25 cellular contexts compared by ENCODE assay signal in genomic region chr1:164590592-164590991, GRCh38. TPM values are rescaled to one million over a fixed set of nuclear protein-coding genes. Genes with fewer than 3 reads are reported as not detected.
A peak's percentile ranks its signal among the peaks of the same experiment; 100 is the strongest.
DNase-seq lines count a peak whose midpoint lies in the region; ATAC-seq and TF ChIP-seq lines count a peak whose summit lies in the region.
"Had no signal": no experiment of that assay in that cellular context is flagged by ENCODE, and none has a peak within 500 bp of the region (broad histone marks: within the 10 kb centered on the region; RNA-seq: fewer than 3 reads in every experiment).

No MANE protein-coding gene starts in this region.

- peak overlapping the region; percentile 69 for H3K4me3 ChIP-seq in endodermal cell (ENCODE audit: low read length)
- peak overlapping the region in 1 of 2 donors; percentile 0 for H3K4me3 ChIP-seq in muscle layer of colon (ENCODE audit: low read depth in 1 of 2, low read length in 2 of 2)
- no peak overlapping the region for H3K4me3 ChIP-seq in transverse colon
- H3K4me3 ChIP-seq: HAP-1 had no signal

- no peaks in the 10 kb centered on the region for H3K9me3 Mint-ChIP-seq in endodermal cell
- H3K9me3 Mint-ChIP-seq: activated CD4-positive, alpha-beta memory T cell treated with anti-CD3 and anti-CD28 coated beads for 36 hours; activated T-cell treated with anti-CD3 and anti-CD28 coated beads, Interleukin-2, amount 50 U/mL, for 4 hours; stimulated activated naive CD8-positive, alpha-beta T cell treated with anti-CD3 and anti-CD28 coated beads, Interleukin-15, amount 100 ng/mL, for 72 hours had no signal

- H3K27ac ChIP-seq in endodermal cell (ENCODE audit: low read depth, low read length) (peak overlapping the region; percentile 47), muscle layer of colon (ENCODE audit: low read depth, low read length) (peak overlapping the region; percentile 29), transverse colon (peak overlapping the region; percentile 71 to 88 (median 79))
- H3K27ac ChIP-seq: brain microvascular endothelial cell, WERI-Rb-1 had no signal

- 69 to 80% methylated on average over 2 to 5 of the region's 5 CpGs for WGBS in endodermal cell (ENCODE audit: insufficient coverage in 1 of 2, insufficient read length in 1 of 2), 2 experiments
- WGBS in transverse colon (ENCODE audit: low coverage in 1 of 2), 2 donors = 51 to 54% methylated on average over 5 of the region's 5 CpGs

- in situ Hi-C loops in transverse colon (cut with MboI; ENCODE audit: low pct_ligation_motif_present in 1 of 4, low pct_unique_long_range_greater_than_20kb in 1 of 4, low sequenced_read_pairs in 3 of 4) = no loop called here

- peaks cover 70% of the 10 kb centered on the region for H3K4me1 Mint-ChIP-seq in endodermal cell
- H3K4me1 Mint-ChIP-seq: stimulated activated naive CD8-positive, alpha-beta T cell treated with anti-CD3 and anti-CD28 coated beads, Interleukin-15, amount 100 ng/mL, for 72 hours had no signal

- ATAC-seq in GM21360 (IDR thresholded peaks at IDR 0.05; ENCODE audit: unreplicated experiment) = no peak
- ATAC-seq: activated T-cell treated with anti-CD3 and anti-CD28 coated beads, Interleukin-2, amount 50 U/mL, for 4 hours; right cardiac atrium; stimulated activated naive CD8-positive, alpha-beta T cell treated with anti-CD3 and anti-CD28 coated beads, Interleukin-15, amount 100 ng/mL, for 72 hours had no signal

- TF ChIP-seq CTCF in endodermal cell (conservative IDR thresholded peaks at IDR 0.05) (no peak), transverse colon (IDR thresholded peaks at IDR 0.05) (no peak)

- H3K27me3 ChIP-seq in endodermal cell (ENCODE audit: control insufficient read depth, insufficient read depth, low read length, poor library complexity, severe bottlenecking) (no peaks in the 10 kb centered on the region), muscle layer of colon (ENCODE audit: control insufficient read depth in 1 of 2, insufficient read depth in 2 of 2, low read length in 2 of 2) (no peaks in the 10 kb centered on the region), transverse colon (no peaks in the 10 kb centered on the region)
- H3K27me3 ChIP-seq: brain microvascular endothelial cell had no signal

- H3K27ac Mint-ChIP-seq in endodermal cell = peak overlapping the region; percentile 97
- H3K27ac Mint-ChIP-seq: activated CD4-positive, alpha-beta memory T cell treated with anti-CD3 and anti-CD28 coated beads for 36 hours; activated naive CD8-positive, alpha-beta T cell had no signal

- DNase-seq in M059J (ENCODE audit: low read depth) (peak; percentile 40), endodermal cell (peak; percentile 37), transverse colon (no peak), pons (ENCODE audit: low spot score) (no peak)
- DNase-seq in activated effector memory CD4-positive, alpha-beta T cell treated with Interleukin-2 at 50 U/mL for 16 hours = no peak
- DNase-seq: activated CD4-positive, alpha-beta memory T cell treated with anti-CD3 and anti-CD28 coated beads for 36 hours; activated T-cell treated with anti-CD3 and anti-CD28 coated beads, Interleukin-2, amount 50 U/mL, for 4 hours; AML-193; brain microvascular endothelial cell; dermis blood vessel endothelial cell; EL; Karpas-422; mammary epithelial cell; NCI-H1092 treated with DMSO at 0.1 percent for 48 hours; NCI-H524; right cardiac atrium; Right ventricle myocardium superior; stimulated activated CD4-positive, alpha-beta T cell treated with anti-CD3 and anti-CD28 coated beads, Interleukin-1b, Interleukin-23, amount 100 ng/mL, for 48 hours; stimulated activated naive CD8-positive, alpha-beta T cell treated with anti-CD3 and anti-CD28 coated beads, Interleukin-15, amount 100 ng/mL, for 72 hours; WERI-Rb-1 had no signal

- TF ChIP-seq EP300 in transverse colon (IDR thresholded peaks at IDR 0.05; ENCODE audit: low read depth) = no peak

- peaks cover 7% of the 10 kb centered on the region for H3K36me3 ChIP-seq in endodermal cell (ENCODE audit: control insufficient read depth, insufficient read depth, low read length)
- no peaks in the 10 kb centered on the region for H3K36me3 ChIP-seq in muscle layer of colon (ENCODE audit: insufficient read depth, low read length)
- no peaks in the 10 kb centered on the region for H3K36me3 ChIP-seq in transverse colon
- H3K36me3 ChIP-seq: brain microvascular endothelial cell, HAP-1, WERI-Rb-1 had no signal

- H3K36me3 Mint-ChIP-seq in endodermal cell (ENCODE audit: low read depth) = peaks cover 9% of the 10 kb centered on the region
- H3K36me3 Mint-ChIP-seq: activated CD4-positive, alpha-beta memory T cell treated with anti-CD3 and anti-CD28 coated beads for 36 hours; activated naive CD8-positive, alpha-beta T cell had no signal

- no peaks in the 10 kb centered on the region for H3K27me3 Mint-ChIP-seq in endodermal cell (ENCODE audit: insufficient read depth)
- H3K27me3 Mint-ChIP-seq: activated CD4-positive, alpha-beta memory T cell treated with anti-CD3 and anti-CD28 coated beads for 36 hours had no signal

- H3K4me1 ChIP-seq in endodermal cell (ENCODE audit: control insufficient read depth, insufficient read depth, low read length) (peaks cover 32% of the 10 kb centered on the region), muscle layer of colon (ENCODE audit: insufficient read depth, low read length) (peaks cover 73% of the 10 kb centered on the region), transverse colon (peaks cover 19 to 59% (median 30%) of the 10 kb centered on the region in 4 donors)

- no peaks in the 10 kb centered on the region for H3K9me3 ChIP-seq in endodermal cell (ENCODE audit: control insufficient read depth, low read length)
- no peaks in the 10 kb centered on the region for H3K9me3 ChIP-seq in muscle layer of colon (ENCODE audit: low read length)
- no peaks in the 10 kb centered on the region for H3K9me3 ChIP-seq in transverse colon
- H3K9me3 ChIP-seq: HAP-1 had no signal

- H3K9ac ChIP-seq in endodermal cell (ENCODE audit: extremely low read depth, low read length, poor library complexity, severe bottlenecking) (no peak overlapping the region), muscle layer of colon (ENCODE audit: low read length) (no peak overlapping the region)

- peak overlapping the region; percentile 54 for H3K4me3 Mint-ChIP-seq in endodermal cell
- H3K4me3 Mint-ChIP-seq: activated CD4-positive, alpha-beta memory T cell treated with anti-CD3 and anti-CD28 coated beads for 36 hours; activated naive CD8-positive, alpha-beta T cell; activated T-cell treated with anti-CD3 and anti-CD28 coated beads, Interleukin-2, amount 50 U/mL, for 4 hours; stimulated activated naive CD8-positive, alpha-beta T cell treated with anti-CD3 and anti-CD28 coated beads, Interleukin-15, amount 100 ng/mL, for 72 hours had no signal

- intact Hi-C loops in transverse colon (cut with DNase I; ENCODE audit: low total_unique reads) = no loop called here

- no peak for TF ChIP-seq POLR2A in transverse colon (IDR thresholded peaks at IDR 0.05)

RNA-seq across cellular contexts. Expression of gene PBX1, which starts 31.6 kb away (rescaled TPM):
- 20.1 and 20.2 TPM in 2 replicates for total RNA-seq in M059J (2014; rRNA removed; shearing (Covaris generic))
- total RNA-seq in endodermal cell (10 to 100 TPM; 59.9 to 79.2 TPM), transverse colon (10 to 100 TPM; 46.8 to 77.2 (median 50.7) TPM)
- polyA plus RNA-seq in endodermal cell (2013, experiment 1 of 2) = 99.5 TPM
- 96.0 TPM for polyA plus RNA-seq in endodermal cell (2013, experiment 2 of 2)
- total RNA-seq: T-helper 1 cell treated with Interleukin-12 subunit alpha and Interleukin-12 subunit beta and Interleukin-4 antibody, amounts not matched to agents 30 ng/mL and 1 ng/mL, for 36 hours had no signal

Comparison
In these comparisons a context has a peak if more than half of its experiments do, and no peak if none do; other contexts are left out.
1. DNase-seq: peak in M059J (single experiment) and endodermal cell (single experiment); none in transverse colon (single experiment), activated effector memory CD4-positive, alpha-beta T cell treated with Interleukin-2 at 50 U/mL for 16 hours (single experiment) and pons (single experiment).
2. H3K27ac ChIP-seq: peak in every context shown above with its lines; median percentile 79 in transverse colon; 47 in endodermal cell; 29 in muscle layer of colon.